8 cellular contexts compared by ENCODE assay signal in genomic region chrX:130166503-130166777, GRCh38. TPM values are rescaled to one million over a fixed set of nuclear protein-coding genes. Genes with fewer than 3 reads are reported as not detected.
DNase-seq lines count a peak whose midpoint lies in the region; ATAC-seq and TF ChIP-seq lines count a peak whose summit lies in the region.

No MANE protein-coding gene starts in this region.

- H4K20me1 ChIP-seq in PC-9 (ENCODE audit: insufficient read depth): no peaks in the 10 kb centered on the region; the same call in 1 of the 2 replicates

- H3K27me3 ChIP-seq in CD4-positive, alpha-beta T cell (ENCODE audit: control insufficient read depth, insufficient read depth, low read length): no peaks in the 10 kb centered on the region
- H3K27me3 ChIP-seq in PC-9 (ENCODE audit: insufficient read depth, low read depth) (no peaks in the 10 kb centered on the region), neutrophil (no peaks in the 10 kb centered on the region)

- H3K4me3 ChIP-seq in PC-9 (peak overlapping the region; percentile 79), neutrophil (ENCODE audit: low read depth in 1 of 2, low read length in 1 of 2) (peak overlapping the region; percentile 69 to 80)

- H3K9me3 Mint-ChIP-seq in CD4-positive, alpha-beta T cell: no peaks in the 10 kb centered on the region
- H3K9me3 Mint-ChIP-seq in endothelial cell (ENCODE audit: unreplicated experiment): no peaks in the 10 kb centered on the region

- ATAC-seq in CD4-positive, alpha-beta T cell (ENCODE audit: poor library complexity): no peak
- ATAC-seq in GM21529 (IDR thresholded peaks at IDR 0.05; ENCODE audit: unreplicated experiment) (no peak), GM19395 (IDR thresholded peaks at IDR 0.05; ENCODE audit: unreplicated experiment) (no peak), HG03565 (IDR thresholded peaks at IDR 0.05; ENCODE audit: unreplicated experiment) (no peak)

- peaks cover 5% of the 10 kb centered on the region; the same call in 1 of the 2 replicates for H3F3A ChIP-seq in PC-9 (ENCODE audit: insufficient read depth, low read depth)

- peak overlapping the region; percentile 92 for H3K4me3 Mint-ChIP-seq in CD4-positive, alpha-beta T cell
- peak overlapping the region; percentile 94 for H3K4me3 Mint-ChIP-seq in endothelial cell (ENCODE audit: unreplicated experiment)

- no peaks in the 10 kb centered on the region for H3K9me3 ChIP-seq in CD4-positive, alpha-beta T cell (ENCODE audit: control insufficient read depth, low read length)
- H3K9me3 ChIP-seq in PC-9 (ENCODE audit: insufficient read depth, low read depth) (no peaks in the 10 kb centered on the region), neutrophil (no peaks in the 10 kb centered on the region)

- peaks cover 45% of the 10 kb centered on the region for H3K4me1 Mint-ChIP-seq in CD4-positive, alpha-beta T cell (ENCODE audit: low read depth)
- peaks cover 11% of the 10 kb centered on the region for H3K4me1 Mint-ChIP-seq in endothelial cell (ENCODE audit: unreplicated experiment)

- H3K27me3 Mint-ChIP-seq in CD4-positive, alpha-beta T cell: no peaks in the 10 kb centered on the region
- H3K27me3 Mint-ChIP-seq in endothelial cell (ENCODE audit: unreplicated experiment): peaks cover 5% of the 10 kb centered on the region

- POLR2A ChIA-PET in CD4-positive, alpha-beta T cell (lab: Charles Lee): no interaction called here
- POLR2A ChIA-PET in PC-9 (lab: Charles Lee; ENCODE audit: unreplicated experiment): no interaction called here

- DNase-seq in CD4-positive, alpha-beta T cell: no peak
- no peak for DNase-seq in PC-9
- no peak for DNase-seq in endothelial cell (ENCODE audit: low spot score)
- DNase-seq in AG20443 (ENCODE audit: low spot score): no peak

- H3K36me3 ChIP-seq in PC-9 (ENCODE audit: low read depth) (0 out of 2 replicates have a peak, but pooled peaks cover 8% of the 10 kb centered on the region), neutrophil (no peaks in the 10 kb centered on the region)

- peak overlapping the region; percentile 84 for H3K27ac Mint-ChIP-seq in CD4-positive, alpha-beta T cell
- peak overlapping the region; percentile 93 for H3K27ac Mint-ChIP-seq in endothelial cell (ENCODE audit: unreplicated experiment)

- no peak for TF ChIP-seq CTCF in CD4-positive, alpha-beta T cell (IDR thresholded peaks at IDR 0.05)
- TF ChIP-seq CTCF in PC-9 (conservative IDR thresholded peaks at IDR 0.05) (no peak), endothelial cell (IDR thresholded peaks at IDR 0.05; ENCODE audit: unreplicated experiment) (no peak), neutrophil (IDR thresholded peaks at IDR 0.05) (no peak)

- H2AFZ ChIP-seq in PC-9: peak overlapping the region; percentile 95

- H3K4me1 ChIP-seq in PC-9 (replicated peaks; ENCODE audit: insufficient read depth): peaks cover 19% of the 10 kb centered on the region
- peaks cover 16 to 20% of the 10 kb centered on the region in 2 experiments for H3K4me1 ChIP-seq in neutrophil (ENCODE audit: control insufficient read depth in 1 of 2, insufficient read depth in 1 of 2, low read depth in 1 of 2, low read length in 1 of 2)

- H3K4me2 ChIP-seq in PC-9: peak overlapping the region; percentile 94

- CTCF ChIA-PET in CD4-positive, alpha-beta T cell (lab: Charles Lee): no interaction called here
- CTCF ChIA-PET in PC-9 (lab: Charles Lee): no interaction called here

- peaks cover 34% of the 10 kb centered on the region for H3K79me2 ChIP-seq in PC-9 (ENCODE audit: low read depth)

- H3K9me2 ChIP-seq in PC-9 (ENCODE audit: insufficient read depth): no peaks in the 10 kb centered on the region

- peak overlapping the region; percentile 56 for H3K27ac ChIP-seq in CD4-positive, alpha-beta T cell (ENCODE audit: low read depth, low read length)
- H3K27ac ChIP-seq in PC-9 (peak overlapping the region; percentile 84), neutrophil (peak overlapping the region; percentile 85)

- BruUV-seq in PC-9 (replicated peaks; lab: Mats Ljungman, UMichigan): no TSS peak

- intact Hi-C loops in CD4-positive, alpha-beta T cell (cut with DNase I, micrococcal nuclease): no loop called here
- intact Hi-C loops in PC-9 (cut with micrococcal nuclease; ENCODE audit: unreplicated experiment): loop anchor here (5.0 kb wide), 1 partner anchor 54 kb away; the partner anchor contains the start of gene ELF4

- H3K36me3 Mint-ChIP-seq in CD4-positive, alpha-beta T cell (ENCODE audit: low read depth): peaks cover 8% of the 10 kb centered on the region
- H3K36me3 Mint-ChIP-seq in endothelial cell (ENCODE audit: low read depth, unreplicated experiment): no peaks in the 10 kb centered on the region

RNA-seq across cellular contexts. Expression of gene AIFM1, which starts 0.8 kb away (rescaled TPM):
- total RNA-seq in CD4-positive, alpha-beta T cell: 1 to 10 TPM; 6.1 to 6.4 TPM
- 70.1 and 83.3 TPM in 2 replicates for total RNA-seq in PC-9 (2021)
- 39.9 TPM for total RNA-seq in endothelial cell (ENCODE audit: unreplicated experiment)

RNA-seq across cellular contexts. Expression of gene RAB33A, which starts 5.3 kb away (rescaled TPM):
- total RNA-seq in CD4-positive, alpha-beta T cell: 10 to 100 TPM; 14.4 to 14.8 TPM
- 0.57 and 0.95 TPM in 2 replicates for total RNA-seq in PC-9 (2021)
- 4.1 TPM for total RNA-seq in endothelial cell (ENCODE audit: unreplicated experiment)

RNA-seq across cellular contexts. Expression of gene ELF4, which starts 56.1 kb away (rescaled TPM):
- 10 to 100 TPM; 17.3 to 17.4 TPM for total RNA-seq in CD4-positive, alpha-beta T cell
- total RNA-seq in PC-9 (2021): 53.0 and 60.3 TPM in 2 replicates
- total RNA-seq in endothelial cell (ENCODE audit: unreplicated experiment): 23.6 TPM
